ENCODE assay signal across 8 cellular contexts in genomic region chr16:67173808-67174705, GRCh38. TPM values are rescaled to one million over a fixed set of nuclear protein-coding genes. Genes with fewer than 3 reads are reported as not detected.
DNase-seq lines count a peak whose midpoint lies in the region; ATAC-seq and TF ChIP-seq lines count a peak whose summit lies in the region.

No MANE protein-coding gene starts in this region.

- H3K36me3 ChIP-seq in breast epithelium, result no peaks in the 10 kb centered on the region

- DNase-seq in DMS53 treated with DMSO at 0.1 percent for 48 hours (lab: John Stamatoyannopoulos, UW; ENCODE audit: unreplicated experiment), result peak; percentile 79
- DNase-seq in NAMALWA (ENCODE audit: low spot score), result peak; percentile 63
- peak; percentile 75 for DNase-seq in T-helper 2 cell treated with Interferon-gamma antibody and Interleukin-4, amounts not matched to agents 5 μg/mL and 100 μg/mL, for 36 hours (ENCODE audit: low spot score)
- peak; percentile 81 to 86 for DNase-seq in breast epithelium (ENCODE audit: low spot score in 2 of 2)
- peak; percentile 77 for DNase-seq in retinal pigment epithelial cell (ENCODE audit: low read depth)

- ATAC-seq in GM21619 (IDR thresholded peaks at IDR 0.05; ENCODE audit: unreplicated experiment), result peak; percentile 35
- ATAC-seq in HG03139 (IDR thresholded peaks at IDR 0.05; ENCODE audit: unreplicated experiment), result no peak

- no peaks in the 10 kb centered on the region for H3K9me3 Mint-ChIP-seq in T-helper 2 cell treated with Interferon-gamma antibody and Interleukin-4, amounts not matched to agents 5 μg/mL and 100 μg/mL, for 36 hours

- H3K27ac Mint-ChIP-seq in T-helper 2 cell treated with Interferon-gamma antibody and Interleukin-4, amounts not matched to agents 5 μg/mL and 100 μg/mL, for 36 hours, result peak overlapping the region; percentile 85

- peak in 1 of 3 donors; percentile 13 for TF ChIP-seq CTCF in breast epithelium (IDR thresholded peaks at IDR 0.05)
- peak; percentile 42 for TF ChIP-seq CTCF in retinal pigment epithelial cell (conservative IDR thresholded peaks at IDR 0.05; ENCODE audit: low read depth, low read length)

- no peaks in the 10 kb centered on the region for H3K27me3 ChIP-seq in breast epithelium

- peaks cover 51% of the 10 kb centered on the region for H3K4me1 Mint-ChIP-seq in T-helper 2 cell treated with Interferon-gamma antibody and Interleukin-4, amounts not matched to agents 5 μg/mL and 100 μg/mL, for 36 hours (ENCODE audit: low read depth)

- H3K27me3 Mint-ChIP-seq in T-helper 2 cell treated with Interferon-gamma antibody and Interleukin-4, amounts not matched to agents 5 μg/mL and 100 μg/mL, for 36 hours (ENCODE audit: low read depth), result peaks cover 8% of the 10 kb centered on the region

- no peak for TF ChIP-seq POLR2A in breast epithelium (IDR thresholded peaks at IDR 0.05)

- H3K4me3 ChIP-seq in breast epithelium (peak overlapping the region; percentile 37 to 75 (median 59)), iPS-11a (ENCODE audit: low read depth, low read length) (peak overlapping the region; percentile 35), retinal pigment epithelial cell (ENCODE audit: low read length) (peak overlapping the region; percentile 57)

- H3K4me3 Mint-ChIP-seq in T-helper 2 cell treated with Interferon-gamma antibody and Interleukin-4, amounts not matched to agents 5 μg/mL and 100 μg/mL, for 36 hours, result peak overlapping the region; percentile 88

- peaks cover 17% of the 10 kb centered on the region for H3K36me3 Mint-ChIP-seq in T-helper 2 cell treated with Interferon-gamma antibody and Interleukin-4, amounts not matched to agents 5 μg/mL and 100 μg/mL, for 36 hours (ENCODE audit: low read depth)

- peak overlapping the region; percentile 89 to 96 for H3K27ac ChIP-seq in breast epithelium

- H3K9me3 ChIP-seq in breast epithelium, result no peaks in the 10 kb centered on the region

- peaks cover 5 to 16% of the 10 kb centered on the region in 2 donors for H3K4me1 ChIP-seq in breast epithelium

- intact Hi-C loops in breast epithelium (cut with DNase I; ENCODE audit: low total_unique reads), result loop anchor here (10.0 kb wide), 1 partner anchor 241 kb away; the partner anchor contains the start of gene ZDHHC1

RNA-seq across cellular contexts. Expression of gene NOL3, which starts 3.7 kb away (rescaled TPM):
- total RNA-seq in breast epithelium, result 10 to 100 TPM; 39.7 to 87.7 (median 45.9) TPM

RNA-seq across cellular contexts. Expression of gene HSF4, which starts 9.5 kb away (rescaled TPM):
- 100 to 1,000 TPM in 1 of 3 donors, 10 to 100 TPM in 2; 46.9 to 113 (median 62.5) TPM for total RNA-seq in breast epithelium

RNA-seq across cellular contexts. Expression of gene MATCAP1, which starts 9.7 kb away (rescaled TPM):
- 10 to 100 TPM; 10.9 to 13.4 (median 11.6) TPM for total RNA-seq in breast epithelium

RNA-seq across cellular contexts. Expression of gene FBXL8, which starts 14.3 kb away (rescaled TPM):
- total RNA-seq in breast epithelium, result 10 to 100 TPM; 19.5 to 60.0 (median 40.1) TPM

RNA-seq across cellular contexts. Expression of gene TRADD, which starts 14.3 kb away (rescaled TPM):
- total RNA-seq in breast epithelium, result 10 to 100 TPM; 35.1 to 42.6 (median 36.4) TPM
